In the genomic region with DNA sequence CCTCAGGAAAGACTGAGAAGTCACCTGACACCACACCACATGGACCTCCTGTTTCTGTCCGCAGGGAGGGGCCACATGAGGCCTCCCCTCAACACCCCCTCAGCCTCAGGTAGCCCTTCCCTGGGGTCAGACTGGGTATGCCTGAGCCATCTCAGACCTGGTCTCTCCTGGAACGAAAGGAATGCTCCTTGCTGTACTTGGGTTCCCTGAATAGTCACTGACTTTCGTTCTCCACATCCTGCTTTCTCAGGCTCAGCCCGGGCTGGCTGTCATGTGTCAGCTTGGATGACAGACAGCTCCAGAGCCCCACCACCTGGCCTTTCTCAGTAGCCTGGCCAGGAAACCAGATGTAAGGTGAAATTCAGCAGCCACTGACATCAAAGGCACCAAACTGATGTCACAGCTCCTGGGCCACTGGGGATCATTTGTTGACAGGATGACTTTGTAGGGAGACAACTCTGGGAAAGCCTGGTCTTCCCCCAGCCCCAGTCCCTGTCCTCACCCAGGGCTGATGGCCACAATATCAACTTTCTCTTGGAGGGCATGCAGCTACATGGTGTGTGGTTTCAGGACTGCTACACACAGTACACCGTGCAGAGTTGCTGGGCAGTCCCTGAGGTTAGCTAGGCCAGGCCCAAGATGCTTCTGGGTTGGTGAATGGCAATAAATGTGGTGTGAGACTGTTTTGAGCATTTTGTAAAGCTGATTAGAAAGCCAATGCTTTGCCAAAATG, we compare ENCODE assay signal across 1 cellular context.
A peak's percentile ranks its signal among the peaks of the same experiment; 100 is the strongest.
TF ChIP-seq lines count a peak whose summit lies in the region.

No MANE protein-coding gene starts in this region.

TF ChIP-seq in K562, 482 proteins besides CTCF, POLR2A, EP300 and RAD21 (continued from another document and continues in another):
- TF ChIP-seq ZNF592 (IDR thresholded peaks at IDR 0.05) (peak; percentile 24; the same call in 1 of the 2 replicates), DIDO1 (tag; IDR thresholded peaks at IDR 0.05; ENCODE audit: low read depth) (no peak), GATA2 (CRISPR knock-in tag; IDR thresholded peaks at IDR 0.05) (no peak), THAP12 (CRISPR knock-in tag; IDR thresholded peaks at IDR 0.05) (no peak), SIN3B (IDR thresholded peaks at IDR 0.05; ENCODE audit: low read depth) (no peak), MYC (IDR thresholded peaks at IDR 0.05; ENCODE audit: low read depth, low read length) (peak; percentile 64; the same call in 1 of the 2 replicates), MYC (CRISPR knock-in tag; IDR thresholded peaks at IDR 0.05; ENCODE audit: borderline replicate concordance, low read depth) (no peak), KLF13 (tag; IDR thresholded peaks at IDR 0.05; ENCODE audit: borderline replicate concordance, low read depth) (no peak), BRD9 (IDR thresholded peaks at IDR 0.05; ENCODE audit: low read depth, partially characterized antibody) (peak; percentile 28), MED1 (CRISPR knock-in tag; IDR thresholded peaks at IDR 0.05; ENCODE audit: borderline replicate concordance) (no peak), EZH2 (IDR thresholded peaks at IDR 0.05; ENCODE audit: borderline replicate concordance, low read depth, low read length) (no peak), MEF2D (tag; conservative IDR thresholded peaks at IDR 0.05; ENCODE audit: low read depth) (no peak), SMAD4 (CRISPR knock-in tag; conservative IDR thresholded peaks at IDR 0.05) (peak; percentile 42; the same call in 1 of the 2 replicates), ZNF77 (CRISPR knock-in tag; IDR thresholded peaks at IDR 0.05) (no peak), ATF7 (IDR thresholded peaks at IDR 0.05) (peak; percentile 25; the same call in 1 of the 2 replicates), ERF (CRISPR knock-in tag; IDR thresholded peaks at IDR 0.05) (no peak), ZBTB1 (CRISPR knock-in tag; IDR thresholded peaks at IDR 0.05; ENCODE audit: borderline replicate concordance, low read depth) (no peak), RBFOX2 (IDR thresholded peaks at IDR 0.05; ENCODE audit: low read depth, low read length) (0 out of 2 replicates have a peak, but pooled peaks have one; percentile 33), GTF2E2 (tag; IDR thresholded peaks at IDR 0.05) (no peak), ZNF133 (CRISPR knock-in tag; IDR thresholded peaks at IDR 0.05) (no peak), NEUROD1 (IDR thresholded peaks at IDR 0.05; ENCODE audit: borderline replicate concordance, low read depth, low read length, partially characterized antibody) (no peak), ZNF274 (IDR thresholded peaks at IDR 0.05; ENCODE audit: borderline replicate concordance, low read depth, low read length) (no peak), ZNF707 (CRISPR knock-in tag; conservative IDR thresholded peaks at IDR 0.05) (no peak), HEY1 (CRISPR knock-in tag; IDR thresholded peaks at IDR 0.05; ENCODE audit: borderline replicate concordance) (no peak), ELF4 (CRISPR knock-in tag; IDR thresholded peaks at IDR 0.05) (0 out of 2 replicates have a peak, but pooled peaks have one; percentile 5), PHTF2 (CRISPR knock-in tag; IDR thresholded peaks at IDR 0.05) (no peak), TFAM (CRISPR knock-in tag; conservative IDR thresholded peaks at IDR 0.05) (no peak), ZBTB33 (CRISPR knock-in tag; IDR thresholded peaks at IDR 0.05) (no peak), HNRNPUL1 (IDR thresholded peaks at IDR 0.05; ENCODE audit: low read length) (no peak), MXD1 (CRISPR knock-in tag; IDR thresholded peaks at IDR 0.05; ENCODE audit: borderline replicate concordance, poor library complexity, severe bottlenecking) (no peak), TFAP4 (CRISPR knock-in tag; IDR thresholded peaks at IDR 0.05; ENCODE audit: borderline replicate concordance) (peak; percentile 77), TAF1 (IDR thresholded peaks at IDR 0.05; ENCODE audit: control insufficient read depth, extremely low read depth, insufficient read depth, low read length, severe bottlenecking) (no peak), NCOA2 (IDR thresholded peaks at IDR 0.05; ENCODE audit: partially characterized antibody in 2 of 2) (no peak), RFX1 (IDR thresholded peaks at IDR 0.05) (no peak), BMI1 (IDR thresholded peaks at IDR 0.05; ENCODE audit: low read length) (no peak), FOSL1 (tag; conservative IDR thresholded peaks at IDR 0.05) (no peak), KDM1A (IDR thresholded peaks at IDR 0.05) (no peak), OTX1 (CRISPR knock-in tag; IDR thresholded peaks at IDR 0.05) (0 out of 2 replicates have a peak, but pooled peaks have one; percentile 45), ZNF263 (CRISPR knock-in tag; IDR thresholded peaks at IDR 0.05; ENCODE audit: borderline replicate concordance) (no peak)
- TF ChIP-seq, protein P1, sequence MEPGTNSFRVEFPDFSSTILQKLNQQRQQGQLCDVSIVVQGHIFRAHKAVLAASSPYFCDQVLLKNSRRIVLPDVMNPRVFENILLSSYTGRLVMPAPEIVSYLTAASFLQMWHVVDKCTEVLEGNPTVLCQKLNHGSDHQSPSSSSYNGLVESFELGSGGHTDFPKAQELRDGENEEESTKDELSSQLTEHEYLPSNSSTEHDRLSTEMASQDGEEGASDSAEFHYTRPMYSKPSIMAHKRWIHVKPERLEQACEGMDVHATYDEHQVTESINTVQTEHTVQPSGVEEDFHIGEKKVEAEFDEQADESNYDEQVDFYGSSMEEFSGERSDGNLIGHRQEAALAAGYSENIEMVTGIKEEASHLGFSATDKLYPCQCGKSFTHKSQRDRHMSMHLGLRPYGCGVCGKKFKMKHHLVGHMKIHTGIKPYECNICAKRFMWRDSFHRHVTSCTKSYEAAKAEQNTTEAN (CRISPR knock-in tag; IDR thresholded peaks at IDR 0.05): no peak
- TF ChIP-seq, protein P2, sequence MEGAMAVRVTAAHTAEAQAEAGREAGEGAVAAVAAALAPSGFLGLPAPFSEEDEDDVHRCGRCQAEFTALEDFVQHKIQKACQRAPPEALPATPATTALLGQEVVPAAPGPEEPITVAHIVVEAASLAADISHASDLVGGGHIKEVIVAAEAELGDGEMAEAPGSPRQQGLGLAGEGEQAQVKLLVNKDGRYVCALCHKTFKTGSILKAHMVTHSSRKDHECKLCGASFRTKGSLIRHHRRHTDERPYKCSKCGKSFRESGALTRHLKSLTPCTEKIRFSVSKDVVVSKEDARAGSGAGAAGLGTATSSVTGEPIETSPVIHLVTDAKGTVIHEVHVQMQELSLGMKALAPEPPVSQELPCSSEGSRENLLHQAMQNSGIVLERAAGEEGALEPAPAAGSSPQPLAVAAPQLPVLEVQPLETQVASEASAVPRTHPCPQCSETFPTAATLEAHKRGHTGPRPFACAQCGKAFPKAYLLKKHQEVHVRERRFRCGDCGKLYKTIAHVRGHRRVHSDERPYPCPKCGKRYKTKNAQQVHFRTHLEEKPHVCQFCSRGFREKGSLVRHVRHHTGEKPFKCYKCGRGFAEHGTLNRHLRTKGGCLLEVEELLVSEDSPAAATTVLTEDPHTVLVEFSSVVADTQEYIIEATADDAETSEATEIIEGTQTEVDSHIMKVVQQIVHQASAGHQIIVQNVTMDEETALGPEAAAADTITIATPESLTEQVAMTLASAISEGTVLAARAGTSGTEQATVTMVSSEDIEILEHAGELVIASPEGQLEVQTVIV (CRISPR knock-in tag; IDR thresholded peaks at IDR 0.05; ENCODE audit: borderline replicate concordance): no peak
- TF ChIP-seq, protein P3, sequence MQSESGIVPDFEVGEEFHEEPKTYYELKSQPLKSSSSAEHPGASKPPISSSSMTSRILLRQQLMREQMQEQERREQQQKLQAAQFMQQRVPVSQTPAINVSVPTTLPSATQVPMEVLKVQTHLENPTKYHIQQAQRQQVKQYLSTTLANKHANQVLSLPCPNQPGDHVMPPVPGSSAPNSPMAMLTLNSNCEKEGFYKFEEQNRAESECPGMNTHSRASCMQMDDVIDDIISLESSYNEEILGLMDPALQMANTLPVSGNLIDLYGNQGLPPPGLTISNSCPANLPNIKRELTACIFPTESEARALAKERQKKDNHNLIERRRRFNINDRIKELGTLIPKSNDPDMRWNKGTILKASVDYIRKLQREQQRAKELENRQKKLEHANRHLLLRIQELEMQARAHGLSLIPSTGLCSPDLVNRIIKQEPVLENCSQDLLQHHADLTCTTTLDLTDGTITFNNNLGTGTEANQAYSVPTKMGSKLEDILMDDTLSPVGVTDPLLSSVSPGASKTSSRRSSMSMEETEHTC (IDR thresholded peaks at IDR 0.05): 0 out of 2 replicates have a peak, but pooled peaks have one; percentile 58
- TF ChIP-seq, protein P4, sequence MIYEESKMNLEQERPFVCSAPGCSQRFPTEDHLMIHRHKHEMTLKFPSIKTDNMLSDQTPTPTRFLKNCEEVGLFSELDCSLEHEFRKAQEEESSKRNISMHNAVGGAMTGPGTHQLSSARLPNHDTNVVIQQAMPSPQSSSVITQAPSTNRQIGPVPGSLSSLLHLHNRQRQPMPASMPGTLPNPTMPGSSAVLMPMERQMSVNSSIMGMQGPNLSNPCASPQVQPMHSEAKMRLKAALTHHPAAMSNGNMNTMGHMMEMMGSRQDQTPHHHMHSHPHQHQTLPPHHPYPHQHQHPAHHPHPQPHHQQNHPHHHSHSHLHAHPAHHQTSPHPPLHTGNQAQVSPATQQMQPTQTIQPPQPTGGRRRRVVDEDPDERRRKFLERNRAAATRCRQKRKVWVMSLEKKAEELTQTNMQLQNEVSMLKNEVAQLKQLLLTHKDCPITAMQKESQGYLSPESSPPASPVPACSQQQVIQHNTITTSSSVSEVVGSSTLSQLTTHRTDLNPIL (CRISPR knock-in tag; IDR thresholded peaks at IDR 0.05): no peak
- TF ChIP-seq, protein P5, sequence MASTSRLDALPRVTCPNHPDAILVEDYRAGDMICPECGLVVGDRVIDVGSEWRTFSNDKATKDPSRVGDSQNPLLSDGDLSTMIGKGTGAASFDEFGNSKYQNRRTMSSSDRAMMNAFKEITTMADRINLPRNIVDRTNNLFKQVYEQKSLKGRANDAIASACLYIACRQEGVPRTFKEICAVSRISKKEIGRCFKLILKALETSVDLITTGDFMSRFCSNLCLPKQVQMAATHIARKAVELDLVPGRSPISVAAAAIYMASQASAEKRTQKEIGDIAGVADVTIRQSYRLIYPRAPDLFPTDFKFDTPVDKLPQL (IDR thresholded peaks at IDR 0.05; ENCODE audit: extremely low read depth, insufficient read length): no peak
